8 cellular contexts compared by ENCODE assay signal in genomic region chr1:161013591-161014513, GRCh38. TPM values are rescaled to one million over a fixed set of nuclear protein-coding genes. Genes with fewer than 3 reads are reported as not detected.
DNase-seq lines count a peak whose midpoint lies in the region; ATAC-seq, FAIRE-seq and TF ChIP-seq lines count a peak whose summit lies in the region.

No MANE protein-coding gene starts in this region.

- H3K27ac ChIP-seq in endothelial cell of umbilical vein (ENCODE audit: insufficient read depth, low read depth, low read length) (peak overlapping the region; percentile 99), muscle layer of colon (ENCODE audit: low read depth, low read length) (peak overlapping the region; percentile 63)

- peaks cover 39% of the 10 kb centered on the region for H3K4me1 ChIP-seq in endothelial cell of umbilical vein (ENCODE audit: control insufficient read depth, extremely low read depth, insufficient read depth, low read length)
- H3K4me1 ChIP-seq in muscle layer of colon (ENCODE audit: insufficient read depth, low read length), result no peaks in the 10 kb centered on the region

- peak overlapping the region; percentile 69 for H3K4me2 ChIP-seq in endothelial cell of umbilical vein (ENCODE audit: insufficient read depth, low read length)

- POLR2A ChIA-PET in activated CD8-positive, alpha-beta T cell treated with anti-CD3 and anti-CD28 coated beads, Interleukin-2, amount 10 ng/mL, durations not matched to agents 7 days and 5 days (lab: Charles Lee), result interaction anchor here (0.8 to 2.3 kb wide), 7 partner anchors 8 to 86 kb away, joined by 3 to 15 read pairs (median 5); partner anchors contain the start of genes ARHGAP30, TSTD1 and USF1
- POLR2A ChIA-PET in endothelial cell of umbilical vein (lab: Charles Lee), result interaction anchor here (1.6 kb wide), 1 partner anchor 16 kb away, joined by 10 read pairs; no protein-coding TSS in a partner anchor

- intact Hi-C loops in endothelial cell of umbilical vein (cut with micrococcal nuclease), result loop anchor here (1.0 kb wide), 3 partner anchors 7 to 31 kb away; partner anchors contain the start of genes F11R and USF1

- DNase-seq in GM12865 (ENCODE audit: low read depth) (peak; percentile 95), NAMALWA (ENCODE audit: low spot score) (peak; percentile 79), endothelial cell of umbilical vein (ENCODE audit: low read depth, low spot score) (peak; percentile 99), GOT3 (lab: John Stamatoyannopoulos, UW) (no peak)
- peak; percentile 80 for DNase-seq in activated CD8-positive, alpha-beta T cell treated with anti-CD3 and anti-CD28 coated beads, Interleukin-2, amount 10 ng/mL, durations not matched to agents 7 days and 5 days
- DNase-seq in stimulated activated naive B cell treated with anti-CD40 and anti-IgM and Interleukin-4, amounts not matched to agents 10 μg/mL and 1 μg/mL and 100 μg/mL, for 72 hours, result peak; percentile 71

- H3K27me3 ChIP-seq in endothelial cell of umbilical vein (ENCODE audit: control insufficient read depth in 2 of 2, insufficient read depth in 2 of 2, low read length in 2 of 2) (no peaks in the 10 kb centered on the region), muscle layer of colon (ENCODE audit: control insufficient read depth in 1 of 2, insufficient read depth in 2 of 2, low read length in 2 of 2) (no peaks in the 10 kb centered on the region)

- peak overlapping the region; percentile 93 for H3K27ac Mint-ChIP-seq in activated CD8-positive, alpha-beta T cell treated with anti-CD3 and anti-CD28 coated beads, Interleukin-2, amount 10 ng/mL, durations not matched to agents 7 days and 5 days
- peak overlapping the region; percentile 97 for H3K27ac Mint-ChIP-seq in stimulated activated naive B cell treated with anti-CD40 and anti-IgM and Interleukin-4, amounts not matched to agents 10 μg/mL and 1 μg/mL and 100 μg/mL, for 72 hours

- CTCF ChIA-PET in activated CD8-positive, alpha-beta T cell treated with anti-CD3 and anti-CD28 coated beads, Interleukin-2, amount 10 ng/mL, durations not matched to agents 7 days and 5 days (lab: Charles Lee), result interaction anchor here (0.7 to 3.6 kb wide), 8 partner anchors 17 to 236 kb away, joined by 3 to 21 read pairs (median 4); partner anchors contain the start of gene ITLN2
- CTCF ChIA-PET in endothelial cell of umbilical vein (lab: Charles Lee), result interaction anchor here (0.7 to 6.4 kb wide), 8 partner anchors 8 to 84 kb away, joined by 3 to 86 read pairs (median 4); no protein-coding TSS in a partner anchor

- H3K4me3 Mint-ChIP-seq in activated CD8-positive, alpha-beta T cell treated with anti-CD3 and anti-CD28 coated beads, Interleukin-2, amount 10 ng/mL, durations not matched to agents 7 days and 5 days, result peak overlapping the region; percentile 70
- H3K4me3 Mint-ChIP-seq in stimulated activated naive B cell treated with anti-CD40 and anti-IgM and Interleukin-4, amounts not matched to agents 10 μg/mL and 1 μg/mL and 100 μg/mL, for 72 hours, result peak overlapping the region; percentile 86 to 88

- dilution Hi-C loops in endothelial cell of umbilical vein (cut with MboI; ENCODE audit: extremely low pct_ligation_motif_present, low sequenced_read_pairs), result no loop called here

- peak; percentile 92 for FAIRE-seq in endothelial cell of umbilical vein (lab: Jason Lieb, UNC)

- H3K36me3 ChIP-seq in endothelial cell of umbilical vein (ENCODE audit: control insufficient read depth in 2 of 2, extremely low read depth in 1 of 2, insufficient read depth in 2 of 2, low read length in 2 of 2) (no peaks in the 10 kb centered on the region), muscle layer of colon (ENCODE audit: insufficient read depth, low read length) (no peaks in the 10 kb centered on the region)

- no peaks in the 10 kb centered on the region for H3K9me3 Mint-ChIP-seq in activated CD8-positive, alpha-beta T cell treated with anti-CD3 and anti-CD28 coated beads, Interleukin-2, amount 10 ng/mL, durations not matched to agents 7 days and 5 days (ENCODE audit: insufficient read depth)
- H3K9me3 Mint-ChIP-seq in stimulated activated naive B cell treated with anti-CD40 and anti-IgM and Interleukin-4, amounts not matched to agents 10 μg/mL and 1 μg/mL and 100 μg/mL, for 72 hours, result no peaks in the 10 kb centered on the region

- peak overlapping the region; percentile 84 for H3K9ac ChIP-seq in endothelial cell of umbilical vein (replicated peaks; ENCODE audit: extremely low read depth, insufficient read depth, low read length)
- H3K9ac ChIP-seq in muscle layer of colon (ENCODE audit: low read length), result no peak overlapping the region

- peak; percentile 70 for TF ChIP-seq POLR2A in endothelial cell of umbilical vein (IDR thresholded peaks at IDR 0.05; ENCODE audit: low read depth, low read length)

- no peak overlapping the region for H2AFZ ChIP-seq in endothelial cell of umbilical vein (ENCODE audit: low read depth, low read length)

- ATAC-seq in HG02610 (IDR thresholded peaks at IDR 0.05; ENCODE audit: unreplicated experiment), result peak; percentile 80
- ATAC-seq in activated CD8-positive, alpha-beta T cell treated with anti-CD3 and anti-CD28 coated beads, Interleukin-2, amount 10 ng/mL, durations not matched to agents 7 days and 5 days, result peak; percentile 91
- ATAC-seq in stimulated activated naive B cell treated with anti-CD40 and anti-IgM and Interleukin-4, amounts not matched to agents 10 μg/mL and 1 μg/mL and 100 μg/mL, for 72 hours (replicated peaks), result peak; percentile 91 to 93

- TSS peak; percentile 70 for BruUV-seq in endothelial cell of umbilical vein (replicated peaks; lab: Mats Ljungman, UMichigan)

- no peak for TF ChIP-seq CTCF in GM12865 (IDR thresholded peaks at IDR 0.05; ENCODE audit: insufficient read depth, low read depth, low read length, missing control alignments)
- no peak for TF ChIP-seq CTCF in endothelial cell of umbilical vein (IDR thresholded peaks at IDR 0.05; ENCODE audit: extremely low read depth in 1 of 2, insufficient read depth in 1 of 2, low read depth in 1 of 2, low read length in 2 of 2)

- H3K9me3 ChIP-seq in endothelial cell of umbilical vein (replicated peaks; ENCODE audit: control insufficient read depth, insufficient read depth, low read length) (no peaks in the 10 kb centered on the region), muscle layer of colon (ENCODE audit: low read length) (no peaks in the 10 kb centered on the region)

- H3K79me2 ChIP-seq in endothelial cell of umbilical vein (ENCODE audit: control insufficient read depth, insufficient read depth, low read length), result peaks cover 26% of the 10 kb centered on the region

- peaks cover 3% of the 10 kb centered on the region for H3K36me3 Mint-ChIP-seq in activated CD8-positive, alpha-beta T cell treated with anti-CD3 and anti-CD28 coated beads, Interleukin-2, amount 10 ng/mL, durations not matched to agents 7 days and 5 days (ENCODE audit: low read depth)
- H3K36me3 Mint-ChIP-seq in stimulated activated naive B cell treated with anti-CD40 and anti-IgM and Interleukin-4, amounts not matched to agents 10 μg/mL and 1 μg/mL and 100 μg/mL, for 72 hours, result no peaks in the 10 kb centered on the region

- H3K4me1 Mint-ChIP-seq in activated CD8-positive, alpha-beta T cell treated with anti-CD3 and anti-CD28 coated beads, Interleukin-2, amount 10 ng/mL, durations not matched to agents 7 days and 5 days (ENCODE audit: low read depth), result peaks cover 33% of the 10 kb centered on the region
- H3K4me1 Mint-ChIP-seq in stimulated activated naive B cell treated with anti-CD40 and anti-IgM and Interleukin-4, amounts not matched to agents 10 μg/mL and 1 μg/mL and 100 μg/mL, for 72 hours, result peaks cover 17 to 42% of the 10 kb centered on the region in 2 donors

- H3K4me3 ChIP-seq in GM12865 (ENCODE audit: low read depth, low read length) (peak overlapping the region; percentile 62), endothelial cell of umbilical vein (replicated peaks in 1 of 3; ENCODE audit: insufficient read depth in 1 of 3, low read depth in 1 of 3, low read length in 3 of 3) (peak overlapping the region in 2 of 3 experiments; percentile 1 to 21), muscle layer of colon (ENCODE audit: low read depth in 1 of 2, low read length in 2 of 2) (peak overlapping the region in 1 of 2 donors; percentile 11)

- H3K27me3 Mint-ChIP-seq in activated CD8-positive, alpha-beta T cell treated with anti-CD3 and anti-CD28 coated beads, Interleukin-2, amount 10 ng/mL, durations not matched to agents 7 days and 5 days (ENCODE audit: low read depth), result no peaks in the 10 kb centered on the region
- H3K27me3 Mint-ChIP-seq in stimulated activated naive B cell treated with anti-CD40 and anti-IgM and Interleukin-4, amounts not matched to agents 10 μg/mL and 1 μg/mL and 100 μg/mL, for 72 hours, result no peaks in the 10 kb centered on the region

- H4K20me1 ChIP-seq in endothelial cell of umbilical vein (replicated peaks; ENCODE audit: control insufficient read depth, extremely low read depth, insufficient read depth, low read length), result no peaks in the 10 kb centered on the region

- no peaks in the 10 kb centered on the region for H3K9me1 ChIP-seq in endothelial cell of umbilical vein (replicated peaks; ENCODE audit: control insufficient read depth, extremely low read depth, insufficient read depth, low read length)

RNA-seq across cellular contexts. Expression of gene F11R, which starts 7.1 kb away (rescaled TPM):
- 10 to 100 TPM; 13.7 to 18.4 TPM for total RNA-seq in activated CD8-positive, alpha-beta T cell treated with anti-CD3 and anti-CD28 coated beads, Interleukin-2, amount 10 ng/mL, durations not matched to agents 7 days and 5 days
- 86.3 and 97.0 TPM in 2 replicates for total RNA-seq in endothelial cell of umbilical vein
- 124 and 137 TPM in 2 replicates for polyA plus RNA-seq in endothelial cell of umbilical vein
- polyA plus RNA-seq in endothelial cell of umbilical vein (2011; cell fraction: cytosol; rRNA removed), result 91.7 and 92.4 TPM in 2 replicates
- polyA plus RNA-seq in endothelial cell of umbilical vein (2011; cell fraction: nucleus; rRNA removed), result 79.3 and 83.6 TPM in 2 replicates
- polyA plus RNA-seq in endothelial cell of umbilical vein (2012), result 57.1 and 63.3 TPM in 2 replicates
- 297 and 401 TPM in 2 replicates for polyA minus RNA-seq in endothelial cell of umbilical vein
- polyA minus RNA-seq in endothelial cell of umbilical vein (2011; cell fraction: cytosol; rRNA and poly(A)+ RNA removed), result 12.7 TPM
- polyA minus RNA-seq in endothelial cell of umbilical vein (2011; cell fraction: nucleus; rRNA and poly(A)+ RNA removed), result 45.2 and 62.6 TPM in 2 replicates

RNA-seq across cellular contexts. Expression of gene TSTD1, which starts 24.9 kb away (rescaled TPM):
- total RNA-seq in activated CD8-positive, alpha-beta T cell treated with anti-CD3 and anti-CD28 coated beads, Interleukin-2, amount 10 ng/mL, durations not matched to agents 7 days and 5 days, result 10 to 100 TPM; 63.2 to 63.3 TPM
- 8.9 and 12.5 TPM in 2 replicates for total RNA-seq in endothelial cell of umbilical vein
- polyA plus RNA-seq in endothelial cell of umbilical vein, result 39.1 and 51.6 TPM in 2 replicates
- 25.6 and 27.3 TPM in 2 replicates for polyA plus RNA-seq in endothelial cell of umbilical vein (2011; cell fraction: cytosol; rRNA removed)
- polyA plus RNA-seq in endothelial cell of umbilical vein (2011; cell fraction: nucleus; rRNA removed), result 12.5 and 14.6 TPM in 2 replicates
- 10.0 and 21.3 TPM in 2 replicates for polyA plus RNA-seq in endothelial cell of umbilical vein (2012)
- 4.3 and 5.2 TPM in 2 replicates for polyA minus RNA-seq in endothelial cell of umbilical vein
- not detected for polyA minus RNA-seq in endothelial cell of umbilical vein (2011; cell fraction: cytosol; rRNA and poly(A)+ RNA removed)
- polyA minus RNA-seq in endothelial cell of umbilical vein (2011; cell fraction: nucleus; rRNA and poly(A)+ RNA removed), result 2.3 and 2.8 TPM in 2 replicates

RNA-seq across cellular contexts. Expression of gene USF1, which starts 31.9 kb away (rescaled TPM):
- 10 to 100 TPM; 81.6 to 83.2 TPM for total RNA-seq in activated CD8-positive, alpha-beta T cell treated with anti-CD3 and anti-CD28 coated beads, Interleukin-2, amount 10 ng/mL, durations not matched to agents 7 days and 5 days
- total RNA-seq in endothelial cell of umbilical vein, result 56.7 and 57.9 TPM in 2 replicates
- 53.4 and 66.0 TPM in 2 replicates for polyA plus RNA-seq in endothelial cell of umbilical vein
- polyA plus RNA-seq in endothelial cell of umbilical vein (2011; cell fraction: cytosol; rRNA removed), result 38.8 and 48.4 TPM in 2 replicates
- 257 and 283 TPM in 2 replicates for polyA plus RNA-seq in endothelial cell of umbilical vein (2011; cell fraction: nucleus; rRNA removed)
- 34.7 and 40.5 TPM in 2 replicates for polyA plus RNA-seq in endothelial cell of umbilical vein (2012)
- 123 and 155 TPM in 2 replicates for polyA minus RNA-seq in endothelial cell of umbilical vein
- polyA minus RNA-seq in endothelial cell of umbilical vein (2011; cell fraction: cytosol; rRNA and poly(A)+ RNA removed), result 53.7 TPM
- polyA minus RNA-seq in endothelial cell of umbilical vein (2011; cell fraction: nucleus; rRNA and poly(A)+ RNA removed), result 23.7 and 39.2 TPM in 2 replicates

RNA-seq across cellular contexts. Expression of gene ARHGAP30, which starts 55.8 kb away (rescaled TPM):
- 100 to 1,000 TPM; 277 to 281 TPM for total RNA-seq in activated CD8-positive, alpha-beta T cell treated with anti-CD3 and anti-CD28 coated beads, Interleukin-2, amount 10 ng/mL, durations not matched to agents 7 days and 5 days
- total RNA-seq in endothelial cell of umbilical vein, result not detected in 2 replicates
- polyA plus RNA-seq in endothelial cell of umbilical vein, result not detected in 2 replicates
- not detected in 2 replicates for polyA plus RNA-seq in endothelial cell of umbilical vein (2011; cell fraction: cytosol; rRNA removed)
- not detected in 2 replicates for polyA plus RNA-seq in endothelial cell of umbilical vein (2011; cell fraction: nucleus; rRNA removed)
- polyA plus RNA-seq in endothelial cell of umbilical vein (2012), result 0.08 and 0.15 TPM in 2 replicates
- 0.08 TPM in 1 of 2 replicates, not detected in the other for polyA minus RNA-seq in endothelial cell of umbilical vein
- polyA minus RNA-seq in endothelial cell of umbilical vein (2011; cell fraction: cytosol; rRNA and poly(A)+ RNA removed), result not detected
- not detected in 2 replicates for polyA minus RNA-seq in endothelial cell of umbilical vein (2011; cell fraction: nucleus; rRNA and poly(A)+ RNA removed)

RNA-seq across cellular contexts. Expression of gene ITLN2, which starts 59.2 kb away (rescaled TPM):
- not detected for total RNA-seq in activated CD8-positive, alpha-beta T cell treated with anti-CD3 and anti-CD28 coated beads, Interleukin-2, amount 10 ng/mL, durations not matched to agents 7 days and 5 days
- total RNA-seq in endothelial cell of umbilical vein, result not detected in 2 replicates
- 0.32 and 0.46 TPM in 2 replicates for polyA plus RNA-seq in endothelial cell of umbilical vein
- 0.08 and 0.13 TPM in 2 replicates for polyA plus RNA-seq in endothelial cell of umbilical vein (2011; cell fraction: cytosol; rRNA removed)
- 0.26 TPM in 1 of 2 replicates, not detected in the other for polyA plus RNA-seq in endothelial cell of umbilical vein (2011; cell fraction: nucleus; rRNA removed)
- not detected in 2 replicates for polyA plus RNA-seq in endothelial cell of umbilical vein (2012)
- 0.93 TPM in 1 of 2 replicates, not detected in the other for polyA minus RNA-seq in endothelial cell of umbilical vein
- polyA minus RNA-seq in endothelial cell of umbilical vein (2011; cell fraction: cytosol; rRNA and poly(A)+ RNA removed), result not detected
- 1.3 TPM in 1 of 2 replicates, not detected in the other for polyA minus RNA-seq in endothelial cell of umbilical vein (2011; cell fraction: nucleus; rRNA and poly(A)+ RNA removed)
